Comparison of ENCODE assay signal across 1 cellular context in the genomic region with DNA sequence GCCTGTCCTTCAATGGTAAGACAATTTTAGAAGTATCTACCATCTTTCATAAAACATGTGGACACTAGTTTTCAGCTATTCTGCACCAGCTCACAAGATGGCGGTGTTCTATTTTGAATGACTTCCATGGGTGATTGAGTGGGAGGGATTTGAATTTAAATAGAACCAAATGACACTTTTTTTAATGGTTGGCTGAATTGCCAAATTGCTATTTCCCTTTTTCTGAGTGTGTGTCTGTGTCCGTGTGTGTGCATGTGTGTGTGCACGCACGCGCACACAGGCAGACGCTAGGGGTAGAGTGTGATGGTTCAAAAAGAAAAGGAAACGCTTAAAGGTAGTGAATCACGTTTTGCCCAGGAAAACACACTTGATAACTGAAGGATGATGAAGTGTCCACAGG.
TF ChIP-seq lines count a peak whose summit lies in the region.

No MANE protein-coding gene starts in this region.

TF ChIP-seq in H1, 55 proteins besides CTCF, POLR2A, EP300 and RAD21:
- no peak for TF ChIP-seq POLR2AphosphoS5 (IDR thresholded peaks at IDR 0.05; ENCODE audit: low read depth, low read length)
- TF ChIP-seq RFX5 (IDR thresholded peaks at IDR 0.05; ENCODE audit: borderline replicate concordance, low read depth, low read length) = no peak
- no peak for TF ChIP-seq BRCA1 (IDR thresholded peaks at IDR 0.05; ENCODE audit: low read depth, low read length)
- TF ChIP-seq SIN3A (conservative IDR thresholded peaks at IDR 0.05 in 1 of 2, IDR thresholded peaks at IDR 0.05 in 1 of 2; ENCODE audit: low read depth in 1 of 2, low read length in 2 of 2) = no peak
- TF ChIP-seq HDAC2 (IDR thresholded peaks at IDR 0.05; ENCODE audit: borderline replicate concordance in 1 of 2, low read depth in 2 of 2, low read length in 2 of 2) = no peak
- no peak for TF ChIP-seq BCL11A (IDR thresholded peaks at IDR 0.05; ENCODE audit: low read depth in 2 of 2, low read length in 2 of 2)
- no peak for TF ChIP-seq MAFK (IDR thresholded peaks at IDR 0.05; ENCODE audit: low read depth, low read length)
- TF ChIP-seq, protein P1, sequence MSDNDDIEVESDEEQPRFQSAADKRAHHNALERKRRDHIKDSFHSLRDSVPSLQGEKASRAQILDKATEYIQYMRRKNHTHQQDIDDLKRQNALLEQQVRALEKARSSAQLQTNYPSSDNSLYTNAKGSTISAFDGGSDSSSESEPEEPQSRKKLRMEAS (IDR thresholded peaks at IDR 0.05) = no peak
- TF ChIP-seq KDM1A (IDR thresholded peaks at IDR 0.05; ENCODE audit: borderline replicate concordance, low read length) = no peak
- TF ChIP-seq JUN (IDR thresholded peaks at IDR 0.05; ENCODE audit: low read depth, low read length) = no peak
- no peak for TF ChIP-seq GABPA (IDR thresholded peaks at IDR 0.05; ENCODE audit: borderline replicate concordance, insufficient read depth, low read length)
- no peak for TF ChIP-seq SIX5 (IDR thresholded peaks at IDR 0.05; ENCODE audit: low read depth, low read length)
- TF ChIP-seq RBBP5 (IDR thresholded peaks at IDR 0.05; ENCODE audit: borderline replicate concordance, low read depth, low read length) = no peak
- TF ChIP-seq, protein P2, sequence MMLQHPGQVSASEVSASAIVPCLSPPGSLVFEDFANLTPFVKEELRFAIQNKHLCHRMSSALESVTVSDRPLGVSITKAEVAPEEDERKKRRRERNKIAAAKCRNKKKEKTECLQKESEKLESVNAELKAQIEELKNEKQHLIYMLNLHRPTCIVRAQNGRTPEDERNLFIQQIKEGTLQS (IDR thresholded peaks at IDR 0.05; ENCODE audit: insufficient read depth, low read depth, low read length) = no peak
- no peak for TF ChIP-seq ASH2L (IDR thresholded peaks at IDR 0.05; ENCODE audit: low read length)
- no peak for TF ChIP-seq EGR1 (IDR thresholded peaks at IDR 0.05; ENCODE audit: borderline replicate concordance, low read depth, low read length)
- no peak for TF ChIP-seq SP4 (IDR thresholded peaks at IDR 0.05; ENCODE audit: low read length)
- no peak for TF ChIP-seq BACH1 (IDR thresholded peaks at IDR 0.05; ENCODE audit: low read length)
